8 cellular contexts compared by ENCODE assay signal in the genomic region with DNA sequence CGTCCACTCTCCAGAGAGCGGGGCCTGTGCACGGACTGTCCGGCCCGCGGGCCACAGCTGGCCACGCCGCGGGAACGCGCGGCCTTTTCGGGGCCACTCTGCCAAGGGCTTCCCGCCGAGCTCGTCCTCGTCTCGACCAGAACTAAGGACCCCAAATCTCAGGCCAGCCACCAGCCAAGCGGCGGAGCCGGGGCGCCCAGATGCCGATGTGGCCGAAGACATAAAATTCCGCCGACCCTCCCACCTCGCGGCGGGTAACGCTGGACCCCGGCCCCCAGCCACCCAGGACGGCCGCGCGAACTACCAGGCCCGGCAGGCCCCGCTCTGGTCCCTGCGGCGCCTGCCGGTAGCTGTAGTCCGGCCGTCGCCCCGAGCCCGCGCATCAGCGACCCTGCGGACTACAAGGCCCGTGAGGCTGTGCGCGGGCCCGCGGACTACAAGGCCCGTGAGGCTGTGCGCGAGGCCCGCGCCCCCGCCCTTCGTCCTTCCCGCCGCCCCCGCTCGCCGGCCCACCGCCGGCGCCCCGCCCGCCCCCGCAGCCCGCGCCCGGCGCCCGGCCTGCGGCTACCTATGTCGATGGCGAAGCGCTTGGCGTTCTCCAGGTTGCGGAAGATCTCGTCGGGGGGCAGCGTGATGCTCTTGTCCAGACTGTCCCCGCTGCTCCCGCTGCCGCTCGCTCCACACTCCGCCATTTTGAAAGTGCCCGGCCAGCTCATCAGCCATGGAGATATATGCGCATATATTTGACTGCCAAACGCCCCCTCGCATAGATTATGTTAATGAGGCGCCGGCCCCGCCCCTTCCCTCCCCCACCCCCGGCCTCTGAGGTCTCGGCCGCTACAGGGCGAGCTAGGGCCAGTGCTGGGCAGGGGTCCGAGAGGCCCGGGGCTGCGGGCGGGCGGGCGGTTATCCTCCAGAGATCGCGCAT. TPM values are rescaled to one million over a fixed set of nuclear protein-coding genes. Genes with fewer than 3 reads are reported as not detected.
A peak's percentile ranks its signal among the peaks of the same experiment; 100 is the strongest.
DNase-seq lines count a peak whose midpoint lies in the region; ATAC-seq and TF ChIP-seq lines count a peak whose summit lies in the region.

PANK4 (minus strand) TSS at position 701 of the 928 bp plus-strand sequence; CDS start at position 692, 9 bp downstream.

- DNase-seq in DMS53 treated with DMSO at 0.1 percent for 48 hours (lab: John Stamatoyannopoulos, UW; ENCODE audit: unreplicated experiment) (peak; percentile 76), RWPE1 (ENCODE audit: low spot score) (peak; percentile 84), fibroblast of mammary gland (ENCODE audit: low read depth) (peak; percentile 92)
- DNase-seq in natural killer cell treated with Interleukin-12 subunit alpha and Interleukin-12 subunit beta and Interleukin-15 and Interleukin-18, amount 100 ng/mL, for 72 hours (ENCODE audit: low spot score), result peak; percentile 95
- peak; percentile 90 for DNase-seq in stimulated activated naive CD8-positive, alpha-beta T cell treated with anti-CD3 and anti-CD28 coated beads, Interleukin-15, Interleukin-2, amounts not matched to agents 100 U/mL and 50 U/mL, for 24 hours

- TF ChIP-seq CTCF in RWPE1 (conservative IDR thresholded peaks at IDR 0.05; ENCODE audit: low read depth) (no peak), fibroblast of mammary gland (conservative IDR thresholded peaks at IDR 0.05; ENCODE audit: control insufficient read depth, insufficient read depth, low read depth, low read length) (no peak)

- no peaks in the 10 kb centered on the region for H3K9me3 Mint-ChIP-seq in activated T-helper 17 cell treated with anti-CD3 and anti-CD28 coated beads, Interleukin-2, amount 50 U/mL, for 72 hours
- no peaks in the 10 kb centered on the region for H3K9me3 Mint-ChIP-seq in natural killer cell treated with Interleukin-12 subunit alpha and Interleukin-12 subunit beta and Interleukin-15 and Interleukin-18, amount 100 ng/mL, for 72 hours

- peak within 1 kb of the TSS; percentile 94 for H3K27ac Mint-ChIP-seq in activated T-helper 17 cell treated with anti-CD3 and anti-CD28 coated beads, Interleukin-2, amount 50 U/mL, for 72 hours
- peak within 1 kb of the TSS; percentile 74 to 90 for H3K27ac Mint-ChIP-seq in natural killer cell treated with Interleukin-12 subunit alpha and Interleukin-12 subunit beta and Interleukin-15 and Interleukin-18, amount 100 ng/mL, for 72 hours

- no peak for TF ChIP-seq EP300 in Ishikawa (IDR thresholded peaks at IDR 0.05; ENCODE audit: borderline replicate concordance)

- peaks cover 29% of the 10 kb centered on the region for H3K36me3 Mint-ChIP-seq in activated T-helper 17 cell treated with anti-CD3 and anti-CD28 coated beads, Interleukin-2, amount 50 U/mL, for 72 hours (ENCODE audit: low read depth)
- H3K36me3 Mint-ChIP-seq in natural killer cell treated with Interleukin-12 subunit alpha and Interleukin-12 subunit beta and Interleukin-15 and Interleukin-18, amount 100 ng/mL, for 72 hours, result no peaks in the 10 kb centered on the region

- CTCF ChIA-PET in RWPE1 (lab: Yijun Ruan, JAX), result interaction anchor here (0.7 to 1.0 kb wide), 2 partner anchors 10 to 16 kb away, joined by 3 to 4 read pairs; no protein-coding TSS in a partner anchor

- H3K4me3 Mint-ChIP-seq in activated T-helper 17 cell treated with anti-CD3 and anti-CD28 coated beads, Interleukin-2, amount 50 U/mL, for 72 hours, result peak within 1 kb of the TSS; percentile 93
- H3K4me3 Mint-ChIP-seq in natural killer cell treated with Interleukin-12 subunit alpha and Interleukin-12 subunit beta and Interleukin-15 and Interleukin-18, amount 100 ng/mL, for 72 hours, result peak within 1 kb of the TSS; percentile 93

- TF ChIP-seq RAD21 in Ishikawa (IDR thresholded peaks at IDR 0.05; ENCODE audit: low read depth), result no peak

- H3K27ac ChIP-seq in RWPE1, result peak within 1 kb of the TSS; percentile 93

- POLR2A ChIA-PET in RWPE1 (lab: Yijun Ruan, JAX; ENCODE audit: low non-redundant PET), result interaction anchor here (0.6 kb wide), 2 partner anchors 18 to 76 kb away, joined by 3 to 5 read pairs; no protein-coding TSS in a partner anchor

- peak; percentile 77 for ATAC-seq in GM21529 (IDR thresholded peaks at IDR 0.05; ENCODE audit: unreplicated experiment)
- ATAC-seq in activated T-helper 17 cell treated with anti-CD3 and anti-CD28 coated beads, Interleukin-2, amount 50 U/mL, for 72 hours (replicated peaks), result peak; percentile 88
- peak; percentile 98 for ATAC-seq in natural killer cell treated with Interleukin-12 subunit alpha and Interleukin-12 subunit beta and Interleukin-15 and Interleukin-18, amount 100 ng/mL, for 72 hours
- ATAC-seq in stimulated activated naive CD8-positive, alpha-beta T cell treated with anti-CD3 and anti-CD28 coated beads, Interleukin-15, Interleukin-2, amounts not matched to agents 100 U/mL and 50 U/mL, for 24 hours, result peak; percentile 92

- peak within 1 kb of the TSS; percentile 82 for H3K4me3 ChIP-seq in fibroblast of mammary gland (ENCODE audit: control insufficient read depth, low read depth, low read length)

- peaks cover 32% of the 10 kb centered on the region for H3K4me1 Mint-ChIP-seq in activated T-helper 17 cell treated with anti-CD3 and anti-CD28 coated beads, Interleukin-2, amount 50 U/mL, for 72 hours
- peaks cover 24 to 37% of the 10 kb centered on the region in 2 donors for H3K4me1 Mint-ChIP-seq in natural killer cell treated with Interleukin-12 subunit alpha and Interleukin-12 subunit beta and Interleukin-15 and Interleukin-18, amount 100 ng/mL, for 72 hours (ENCODE audit: low read depth in 2 of 2)

- H3K27me3 Mint-ChIP-seq in activated T-helper 17 cell treated with anti-CD3 and anti-CD28 coated beads, Interleukin-2, amount 50 U/mL, for 72 hours, result no peaks in the 10 kb centered on the region
- H3K27me3 Mint-ChIP-seq in natural killer cell treated with Interleukin-12 subunit alpha and Interleukin-12 subunit beta and Interleukin-15 and Interleukin-18, amount 100 ng/mL, for 72 hours, result peaks cover 0 to 3% of the 10 kb centered on the region in 2 donors

TF ChIP-seq in Ishikawa, 13 proteins besides CTCF, POLR2A, EP300 and RAD21:
- peak; percentile 23 for TF ChIP-seq MAX (IDR thresholded peaks at IDR 0.05)
- TF ChIP-seq YY1 (IDR thresholded peaks at IDR 0.05; ENCODE audit: low read depth), result peak; percentile 92
- TF ChIP-seq TAF1 (IDR thresholded peaks at IDR 0.05; ENCODE audit: low read depth), result peak; percentile 64; the same call in 1 of the 2 replicates
- peak; percentile 93 for TF ChIP-seq ZBTB7A (IDR thresholded peaks at IDR 0.05; ENCODE audit: low read depth)
- TF ChIP-seq TCF12 (IDR thresholded peaks at IDR 0.05; ENCODE audit: low read depth), result peak; percentile 49; the same call in 1 of the 2 replicates
- TF ChIP-seq EGR1 (IDR thresholded peaks at IDR 0.05), result peak; percentile 80
- no peak for TF ChIP-seq CREB1 (IDR thresholded peaks at IDR 0.05; ENCODE audit: low read depth)
- TF ChIP-seq CEBPB (IDR thresholded peaks at IDR 0.05), result no peak

RNA-seq across cellular contexts. Expression of gene PANK4, which starts in this region (rescaled TPM):
- 10 to 100 TPM; 41.7 to 54.9 TPM for total RNA-seq in activated T-helper 17 cell treated with anti-CD3 and anti-CD28 coated beads, Interleukin-2, amount 50 U/mL, for 72 hours
- 10 to 100 TPM; 37.7 to 70.5 TPM for total RNA-seq in natural killer cell treated with Interleukin-12 subunit alpha and Interleukin-12 subunit beta and Interleukin-15 and Interleukin-18, amount 100 ng/mL, for 72 hours

Comparison
In these comparisons a context has a peak if more than half of its experiments do, and no peak if none do; other contexts are left out.
1. Peak in every context shown above with its lines: DNase-seq, ATAC-seq, H3K4me3 ChIP-seq and H3K27ac ChIP-seq.